Comparison of ENCODE assay signal across 20 cellular contexts in the genomic region with DNA sequence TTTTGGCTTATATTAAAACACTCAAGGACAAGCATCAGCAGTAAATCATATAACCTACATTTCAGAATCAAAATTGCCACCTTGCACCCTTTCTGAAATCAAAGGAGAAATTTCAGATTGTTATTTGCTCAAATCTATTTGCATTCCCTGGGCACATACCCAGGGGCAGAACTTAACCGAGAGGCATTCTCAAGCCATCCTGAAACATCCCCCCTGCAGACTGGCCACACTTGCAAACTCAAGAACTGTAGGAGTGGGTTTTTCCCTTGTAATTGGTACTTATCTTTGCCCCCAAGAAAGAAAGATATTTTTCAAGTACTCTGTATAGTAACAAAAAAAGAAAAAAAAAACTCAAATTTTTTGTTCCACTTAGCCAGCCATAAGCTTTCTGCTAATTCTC.
"Had no signal": no experiment of that assay in that cellular context is flagged by ENCODE, and none has a peak within 500 bp of the region (broad histone marks: within the 10 kb centered on the region; RNA-seq: fewer than 3 reads in every experiment).

No MANE protein-coding gene starts in this region.

- H3K4me1 ChIP-seq: SJSA1 had no signal

- DNase-seq: MV-4-11, NCI-H1048, NCI-H1105 treated with DMSO at 0.1 percent for 48 hours, NCI-H1417 treated with DMSO at 0.1 percent for 48 hours, NCI-H146, NCI-H1694 treated with DMSO at 0.1 percent for 48 hours, NCI-H1930, NCI-H2081, NCI-H2107, NCI-H2227 treated with DMSO at 0.1 percent for 48 hours, NCI-H524, NCI-H526 treated with DMSO at 0.1 percent for 48 hours, NCI-H774, Right ventricle myocardium superior, SIG-M5 had no signal

- H3K27ac Mint-ChIP-seq: IgD-negative memory B cell had no signal

- H3K36me3 ChIP-seq: SJSA1 had no signal

- H3K9ac ChIP-seq: KMS-11 had no signal

- H3K4me3 ChIP-seq: K562, SJSA1 had no signal

- H3K4me3 Mint-ChIP-seq: IgD-negative memory B cell had no signal

- ATAC-seq: K562 had no signal

- H3K27me3 ChIP-seq: SJSA1 had no signal

- H3K27ac ChIP-seq: HL-60, KMS-11, SJSA1 had no signal

- H3K27me3 Mint-ChIP-seq: IgD-negative memory B cell had no signal

- H3K9me3 ChIP-seq: SJSA1 had no signal

- H3K4me1 Mint-ChIP-seq: IgD-negative memory B cell had no signal

- H3K9me3 Mint-ChIP-seq: IgD-negative memory B cell had no signal

- H3K4me2 ChIP-seq: KMS-11 had no signal

- H3K36me3 Mint-ChIP-seq: IgD-negative memory B cell had no signal
